In the genomic region with DNA sequence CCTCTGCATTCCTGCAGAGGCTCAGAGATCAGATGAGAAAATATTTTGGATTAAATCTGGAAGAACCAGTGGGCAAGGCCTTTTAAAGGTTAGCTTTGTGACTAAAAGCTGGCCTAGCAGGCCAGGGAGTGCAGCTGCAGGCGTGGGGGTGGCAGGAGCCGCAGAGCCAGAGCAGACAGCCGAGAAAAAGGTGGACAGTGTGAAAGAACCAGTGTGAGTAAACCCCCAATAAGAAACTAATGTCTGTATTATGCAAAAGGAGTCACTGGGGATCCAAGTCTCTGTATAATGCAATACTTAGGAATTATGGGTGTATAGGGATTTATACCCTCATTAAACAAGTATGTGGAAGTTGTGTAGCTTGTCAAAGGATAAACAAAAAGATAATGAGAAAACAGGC, we compare ENCODE assay signal across 18 cellular contexts. TPM values are rescaled to one million over a fixed set of nuclear protein-coding genes. Genes with fewer than 3 reads are reported as not detected.
DNase-seq lines count a peak whose midpoint lies in the region; ATAC-seq and TF ChIP-seq lines count a peak whose summit lies in the region.
"Had no signal": no experiment of that assay in that cellular context is flagged by ENCODE, and none has a peak within 500 bp of the region (broad histone marks: within the 10 kb centered on the region; RNA-seq: fewer than 3 reads in every experiment).

No MANE protein-coding gene starts in this region.

- H3K27me3 Mint-ChIP-seq in Caco-2 (ENCODE audit: insufficient read depth, unreplicated experiment), result no peaks in the 10 kb centered on the region

- intact Hi-C loops in Caco-2 (cut with micrococcal nuclease; ENCODE audit: unreplicated experiment), result loop anchor here (1.0 kb wide), 1 partner anchor 8 kb away; no protein-coding TSS in a partner anchor
- intact Hi-C loops in left lung (cut with DNase I), result no loop called here

- POLR2A ChIA-PET in Caco-2 (lab: Charles Lee), result no interaction called here

- H4K20me1 ChIP-seq in GM23248 (ENCODE audit: insufficient read depth), result no peaks in the 10 kb centered on the region

- H3K4me1 ChIP-seq in Caco-2, result peaks cover 22% of the 10 kb centered on the region
- no peaks in the 10 kb centered on the region for H3K4me1 ChIP-seq in GM23248 (ENCODE audit: insufficient read depth)
- H3K4me1 ChIP-seq in left lung, result peaks cover 0 to 3% of the 10 kb centered on the region in 2 donors

- H3K79me2 ChIP-seq in GM23248 (ENCODE audit: insufficient read depth), result no peaks in the 10 kb centered on the region

- CTCF ChIA-PET in Caco-2 (lab: Charles Lee), result interaction anchor here (1.1 kb wide), 1 partner anchor 28 kb away, joined by 5 read pairs; no protein-coding TSS in a partner anchor

- no peak overlapping the region for H3K27ac ChIP-seq in GM23248
- no peak overlapping the region for H3K27ac ChIP-seq in left lung

- H3K4me3 Mint-ChIP-seq in Caco-2 (ENCODE audit: unreplicated experiment), result peak overlapping the region; percentile 34
- H3K4me3 Mint-ChIP-seq: activated naive CD4-positive, alpha-beta T cell treated with anti-CD3 and anti-CD28 coated beads, Interleukin-2, amount 10 ng/mL, durations not matched to agents 7 days and 5 days had no signal

- DNase-seq in Caco-2 (peak in 1 of 2 experiments; percentile 32), GM23248 (peak; percentile 23), RPMI7951 (ENCODE audit: low read depth) (peak; percentile 51), left lung (no peak), left lobe of liver (ENCODE audit: low spot score) (no peak), midbrain (lab: John Stamatoyannopoulos, UW) (no peak)
- DNase-seq: activated naive CD4-positive, alpha-beta T cell treated with anti-CD3 and anti-CD28 coated beads, Interleukin-2, amount 10 ng/mL, durations not matched to agents 7 days and 5 days; effector memory CD4-positive, alpha-beta T cell; mesenchymal stem cell; NCI-H2081; NCI-H82; T-helper 1 cell had no signal

- H3K4me2 ChIP-seq in GM23248 (ENCODE audit: unreplicated experiment), result no peak overlapping the region

- TF ChIP-seq CTCF in Caco-2 (IDR thresholded peaks at IDR 0.05; ENCODE audit: insufficient read depth in 1 of 2, low read depth in 1 of 2, low read length in 1 of 2, severe bottlenecking in 1 of 2, unreplicated experiment in 1 of 2), result no peak
- no peak for TF ChIP-seq CTCF in left lung (IDR thresholded peaks at IDR 0.05)

- no peak overlapping the region for H3K4me3 ChIP-seq in Caco-2 (ENCODE audit: low read depth, low read length)
- H3K4me3 ChIP-seq in GM23248, result no peak overlapping the region
- no peak overlapping the region for H3K4me3 ChIP-seq in left lung

- H3K4me1 Mint-ChIP-seq in Caco-2 (ENCODE audit: low read depth, unreplicated experiment), result peaks cover 34% of the 10 kb centered on the region

- H3K9me3 ChIP-seq in Caco-2 (no peaks in the 10 kb centered on the region; the same call in 1 of the 2 replicates), GM23248 (ENCODE audit: low read depth) (no peaks in the 10 kb centered on the region), left lung (no peaks in the 10 kb centered on the region)

- peak overlapping the region; percentile 71 for H3K27ac Mint-ChIP-seq in Caco-2 (ENCODE audit: unreplicated experiment)
- H3K27ac Mint-ChIP-seq: activated naive CD4-positive, alpha-beta T cell treated with anti-CD3 and anti-CD28 coated beads, Interleukin-2, amount 10 ng/mL, durations not matched to agents 7 days and 5 days had no signal

- in situ Hi-C loops in GM23248 (cut with MboI), result no loop called here

- H3K27me3 ChIP-seq in Caco-2 (replicated peaks; ENCODE audit: control insufficient read depth, insufficient read depth, low read length), result no peaks in the 10 kb centered on the region
- no peaks in the 10 kb centered on the region; the same call in none of the 2 replicates for H3K27me3 ChIP-seq in GM23248 (replicated peaks; ENCODE audit: insufficient read depth)
- no peaks in the 10 kb centered on the region for H3K27me3 ChIP-seq in left lung

- H2AFZ ChIP-seq in GM23248, result no peak overlapping the region

- no peaks in the 10 kb centered on the region for H3K36me3 Mint-ChIP-seq in Caco-2 (ENCODE audit: insufficient read depth, unreplicated experiment)
- H3K36me3 Mint-ChIP-seq: activated naive CD4-positive, alpha-beta T cell treated with anti-CD3 and anti-CD28 coated beads, Interleukin-2, amount 10 ng/mL, durations not matched to agents 7 days and 5 days had no signal

- H3F3A ChIP-seq in GM23248 (ENCODE audit: insufficient read depth), result peaks cover 8% of the 10 kb centered on the region; the same call in 1 of the 2 replicates

- H3K36me3 ChIP-seq in Caco-2 (ENCODE audit: control insufficient read depth, insufficient read depth, low read length) (no peaks in the 10 kb centered on the region), GM23248 (ENCODE audit: low read depth) (no peaks in the 10 kb centered on the region), left lung (no peaks in the 10 kb centered on the region)

- ATAC-seq in left lung (peak; percentile 48), GM19395 (IDR thresholded peaks at IDR 0.05; ENCODE audit: unreplicated experiment) (no peak), esophagus mucosa (no peak), left lobe of liver (no peak)
- ATAC-seq: activated CD4-positive, CD25-positive, alpha-beta regulatory T cell treated with anti-CD3 and anti-CD28 coated beads, Interleukin-2, amount 50 U/mL, for 24 hours; HCT116 had no signal

- WGBS in GM23248 (ENCODE audit: low coverage in 1 of 2, low lambda C conversion rate in 2 of 2, missing lambda C conversion rate in 2 of 2), 2 experiments, result 36 to 38% methylated on average over 3 of the region's 3 CpGs

- no TSS peak for BruUV-seq in Caco-2 (replicated peaks; lab: Mats Ljungman, UMichigan)

- no peaks in the 10 kb centered on the region for H3K9me2 ChIP-seq in GM23248 (ENCODE audit: insufficient read depth)

- no peaks in the 10 kb centered on the region for H3K9me3 Mint-ChIP-seq in Caco-2 (ENCODE audit: unreplicated experiment)

- no peak overlapping the region for H3K9ac ChIP-seq in GM23248

RNA-seq across cellular contexts. Expression of gene SPACA3, which starts 21.4 kb away (rescaled TPM):
- 0.82 and 1.1 TPM in 2 replicates for total RNA-seq in Caco-2 (2022)
- not detected in 2 replicates for total RNA-seq in GM23248 (2014; rRNA removed; shearing (Covaris generic))
- not detected in 2 replicates for polyA plus RNA-seq in GM23248 (2016; fragmentation: Nextera tagmentation; extraction: Ambion mirVana)
- 0.20 TPM in 1 of 2 replicates, not detected in the other for total RNA-seq in RPMI7951 (2014; rRNA removed; shearing (Covaris generic))
- not detected for total RNA-seq in left lung
- total RNA-seq in esophagus mucosa, result not detected
- not detected for total RNA-seq in left lobe of liver
- total RNA-seq: skeletal muscle tissue, urinary bladder had no signal
- polyA plus RNA-seq: urinary bladder had no signal

RNA-seq across cellular contexts. Expression of gene TMEM98, which starts 42.3 kb away (rescaled TPM):
- total RNA-seq in Caco-2 (2022) (189 and 229 TPM in 2 replicates), left lung (100 to 1,000 TPM in 1 of 2 donors, 10 to 100 TPM in 1; 57.1 to 142 TPM), esophagus mucosa (7.3 TPM), left lobe of liver (15.2 TPM)
- 143 and 148 TPM in 2 replicates for total RNA-seq in GM23248 (2014; rRNA removed; shearing (Covaris generic))
- 153 and 157 TPM in 2 replicates for polyA plus RNA-seq in GM23248 (2016; fragmentation: Nextera tagmentation; extraction: Ambion mirVana)
- total RNA-seq in RPMI7951 (2014; rRNA removed; shearing (Covaris generic)), result 36.9 and 52.5 TPM in 2 replicates

Comparison
In these comparisons a context has a peak if more than half of its experiments do, and no peak if none do; other contexts are left out.
1. DNase-seq: peak in GM23248 (single experiment) and RPMI7951 (single experiment); none in left lung (0 of 2), left lobe of liver (single experiment) and midbrain (single experiment).